ENCODE assay signal across 10 cellular contexts in genomic region chr6:166942393-166943168, GRCh38. TPM values are rescaled to one million over a fixed set of nuclear protein-coding genes. Genes with fewer than 3 reads are reported as not detected.
DNase-seq lines count a peak whose midpoint lies in the region; ATAC-seq and TF ChIP-seq lines count a peak whose summit lies in the region.
"Had no signal": no experiment of that assay in that cellular context is flagged by ENCODE, and none has a peak within 500 bp of the region (broad histone marks: within the 10 kb centered on the region; RNA-seq: fewer than 3 reads in every experiment).

No MANE protein-coding gene starts in this region.

- H3K4me3 Mint-ChIP-seq in activated B cell treated with CpG ODN at 0.5 μM for 24 hours, result no peak overlapping the region

- BruUV-seq in OCI-LY7 (replicated peaks; lab: Mats Ljungman, UMichigan), result no TSS peak

- H3K9me3 Mint-ChIP-seq in activated B cell treated with CpG ODN at 0.5 μM for 24 hours, result no peaks in the 10 kb centered on the region

- no peaks in the 10 kb centered on the region for H3K79me2 ChIP-seq in OCI-LY7 (ENCODE audit: insufficient read depth, low read depth, low read length)

- no peak overlapping the region for H3K27ac ChIP-seq in HEK293 (ENCODE audit: extremely low read depth, low read depth, low read length)
- no peak overlapping the region for H3K27ac ChIP-seq in aorta (ENCODE audit: low read depth in 1 of 2, low read length in 2 of 2)
- H3K27ac ChIP-seq in OCI-LY7 (ENCODE audit: low read depth, low read length, poor library complexity, severe bottlenecking), result no peak overlapping the region
- H3K27ac ChIP-seq: KMS-11 had no signal

- H4K20me1 ChIP-seq in OCI-LY7 (ENCODE audit: insufficient read depth, low read length), result no peaks in the 10 kb centered on the region

- intact Hi-C loops in activated B cell treated with CpG ODN at 0.5 μM for 24 hours (cut with micrococcal nuclease), result no loop called here
- intact Hi-C loops in aorta (cut with DNase I), result no loop called here
- intact Hi-C loops in OCI-LY7 (cut with micrococcal nuclease; ENCODE audit: unreplicated experiment), result no loop called here

- CTCF ChIA-PET in HEK293 (lab: Yijun Ruan, JAX), result interaction anchor here (0.6 to 2.1 kb wide), 5 partner anchors 8 to 1927 kb away, joined by 3 to 8 read pairs (median 3); no protein-coding TSS in a partner anchor
- CTCF ChIA-PET in activated B cell treated with CpG ODN at 0.5 μM for 24 hours (lab: Charles Lee), result interaction anchor here (0.7 kb wide), 1 partner anchor 46 kb away, joined by 3 read pairs; no protein-coding TSS in a partner anchor
- CTCF ChIA-PET in OCI-LY7 (lab: Charles Lee; ENCODE audit: unreplicated experiment), result no interaction called here

- H3K27me3 ChIP-seq in aorta (ENCODE audit: control insufficient read depth in 1 of 2, insufficient read depth in 2 of 2, low read length in 1 of 2), result no peaks in the 10 kb centered on the region

- H3K4me1 ChIP-seq in HEK293 (ENCODE audit: control insufficient read depth, insufficient read depth, low read length) (no peaks in the 10 kb centered on the region), aorta (ENCODE audit: control insufficient read depth in 1 of 2, insufficient read depth in 2 of 2, low read length in 2 of 2) (no peaks in the 10 kb centered on the region), OCI-LY7 (ENCODE audit: insufficient read depth, low read length, poor library complexity, severe bottlenecking) (no peaks in the 10 kb centered on the region)

- H3K4me3 ChIP-seq in HEK293 (ENCODE audit: low read depth, low read length) (no peak overlapping the region), aorta (ENCODE audit: low read length in 2 of 2) (no peak overlapping the region), OCI-LY7 (ENCODE audit: low read depth, low read length, poor library complexity, severe bottlenecking) (no peak overlapping the region)

- peak overlapping the region; percentile 46 for H3K27ac Mint-ChIP-seq in activated B cell treated with CpG ODN at 0.5 μM for 24 hours

- H3K9me2 ChIP-seq in OCI-LY7 (ENCODE audit: insufficient read depth, low read length), result no peaks in the 10 kb centered on the region

- H3K9me3 ChIP-seq in HEK293 (ENCODE audit: control insufficient read depth, insufficient read depth, low read depth, low read length) (no peaks in the 10 kb centered on the region), aorta (ENCODE audit: control insufficient read depth, low read length) (no peaks in the 10 kb centered on the region), OCI-LY7 (ENCODE audit: low read length) (no peaks in the 10 kb centered on the region)

- no peak for ATAC-seq in activated B cell treated with CpG ODN at 0.5 μM for 24 hours (ENCODE audit: low read depth)
- no peak for ATAC-seq in aorta (ENCODE audit: low FRiP score)

- H2AFZ ChIP-seq in OCI-LY7 (ENCODE audit: low read length), result no peak overlapping the region

- POLR2A ChIA-PET in HEK293 (lab: Yijun Ruan, JAX) (no interaction called here), activated B cell treated with CpG ODN at 0.5 μM for 24 hours (lab: Charles Lee) (interaction anchor here (1.1 to 1.3 kb wide), 2 partner anchors 9 to 17 kb away, joined by 3 to 15 read pairs; no protein-coding TSS in a partner anchor), OCI-LY7 (lab: Charles Lee) (interaction anchor here (0.9 to 1.1 kb wide), 2 partner anchors 11 to 17 kb away, joined by 3 read pairs; no protein-coding TSS in a partner anchor)

- H3K4me2 ChIP-seq in OCI-LY7 (ENCODE audit: low read length), result no peak overlapping the region
- H3K4me2 ChIP-seq: KMS-11 had no signal

- TF ChIP-seq CTCF in HEK293 (tag by site-specific recombination; IDR thresholded peaks at IDR 0.05) (no peak), activated B cell treated with CpG ODN at 0.5 μM for 24 hours (IDR thresholded peaks at IDR 0.05) (no peak), OCI-LY7 (conservative IDR thresholded peaks at IDR 0.05; ENCODE audit: low read length) (no peak)

- peaks cover 94% of the 10 kb centered on the region for H3K36me3 Mint-ChIP-seq in activated B cell treated with CpG ODN at 0.5 μM for 24 hours (ENCODE audit: low read depth)

- WGBS in aorta, 2 donors, result 90 to 94% methylated on average over 14 of the region's 14 CpGs

- DNase-seq in activated B cell treated with CpG ODN at 0.5 μM for 24 hours, result no peak
- DNase-seq in central memory CD4-positive, alpha-beta T cell, result peak; percentile 72
- peak; percentile 23 to 32 for DNase-seq in stimulated activated CD4-positive, alpha-beta T cell treated with anti-CD3 and anti-CD28 coated beads, Interleukin-15, amount 100 ng/mL, for 1 hour (ENCODE audit: low read depth in 1 of 2, low spot score in 1 of 2)
- DNase-seq in aorta, result no peak
- no peak for DNase-seq in NCI-H2029 treated with DMSO at 0.1 percent for 48 hours (lab: John Stamatoyannopoulos, UW)
- DNase-seq in GOT3 (lab: John Stamatoyannopoulos, UW), result no peak
- no peak for DNase-seq in OCI-LY7 (ENCODE audit: low spot score)
- DNase-seq: NCI-H524 treated with DMSO at 0.1 percent for 48 hours had no signal

- H3K36me3 ChIP-seq in HEK293 (ENCODE audit: control insufficient read depth in 2 of 2, insufficient read depth in 1 of 2, low read length in 2 of 2) (peaks cover 0 to 46% of the 10 kb centered on the region in 2 experiments; a peak in 2 of 3 replicates), aorta (ENCODE audit: control insufficient read depth in 1 of 2, insufficient read depth in 2 of 2, low read length in 1 of 2) (peaks cover 0 to 6% of the 10 kb centered on the region in 2 donors), OCI-LY7 (ENCODE audit: insufficient read depth, low read length) (peaks cover 89% of the 10 kb centered on the region)

- H3K4me1 Mint-ChIP-seq in activated B cell treated with CpG ODN at 0.5 μM for 24 hours, result peaks cover 14% of the 10 kb centered on the region

- H3K27me3 Mint-ChIP-seq in activated B cell treated with CpG ODN at 0.5 μM for 24 hours, result no peaks in the 10 kb centered on the region

TF ChIP-seq in HEK293, 187 proteins besides CTCF, POLR2A, EP300 and RAD21:
- TF ChIP-seq ZNF624 (tag by site-specific recombination; IDR thresholded peaks at IDR 0.05), result no peak
- no peak for TF ChIP-seq ZNF266 (tag by site-specific recombination; IDR thresholded peaks at IDR 0.05; ENCODE audit: low read depth)
- no peak for TF ChIP-seq FEZF1 (tag by site-specific recombination; IDR thresholded peaks at IDR 0.05)
- TF ChIP-seq PATZ1 (tag by site-specific recombination; IDR thresholded peaks at IDR 0.05), result no peak
- no peak for TF ChIP-seq ZNF600 (tag by site-specific recombination; IDR thresholded peaks at IDR 0.05)
- TF ChIP-seq EGR2 (tag by site-specific recombination; IDR thresholded peaks at IDR 0.05; ENCODE audit: low read depth), result peak; percentile 48; the same call in 1 of the 2 replicates
- peak; percentile 49 for TF ChIP-seq ZFHX2 (tag by site-specific recombination; conservative IDR thresholded peaks at IDR 0.05)
- no peak for TF ChIP-seq ZNF280C (tag by site-specific recombination; IDR thresholded peaks at IDR 0.05)

RNA-seq across cellular contexts. Expression of gene RNASET2, which starts 13.8 kb away (rescaled TPM):
- 118 and 135 TPM in 2 replicates for total RNA-seq in activated B cell treated with CpG ODN at 0.5 μM for 24 hours
- total RNA-seq in aorta, result 10 to 100 TPM; 23.3 to 64.8 TPM
- polyA plus RNA-seq in aorta, result 10 to 100 TPM; 26.8 to 42.1 TPM
- 71.7 and 87.1 TPM in 2 replicates for total RNA-seq in OCI-LY7 (2014; rRNA removed; shearing (Covaris generic))
- total RNA-seq in OCI-LY7 (2022), result 73.0 and 105 TPM in 2 replicates

RNA-seq across cellular contexts. Expression of gene CEP43, which starts 56.6 kb away (rescaled TPM):
- total RNA-seq in activated B cell treated with CpG ODN at 0.5 μM for 24 hours, result 26.8 and 31.0 TPM in 2 replicates
- total RNA-seq in aorta, result 10 to 100 TPM in 1 of 2 donors, 1 to 10 TPM in 1; 8.4 to 13.6 TPM
- polyA plus RNA-seq in aorta, result 1 to 10 TPM; 7.8 to 9.4 TPM
- 41.2 and 48.1 TPM in 2 replicates for total RNA-seq in OCI-LY7 (2014; rRNA removed; shearing (Covaris generic))
- total RNA-seq in OCI-LY7 (2022), result 34.3 and 40.4 TPM in 2 replicates

Comparison
In these comparisons a context has a peak if more than half of its experiments do, and no peak if none do; other contexts are left out.
1. DNase-seq: peak in central memory CD4-positive, alpha-beta T cell (single experiment) and stimulated activated CD4-positive, alpha-beta T cell treated with anti-CD3 and anti-CD28 coated beads, Interleukin-15, amount 100 ng/mL, for 1 hour (2 of 2); none in activated B cell treated with CpG ODN at 0.5 μM for 24 hours (single experiment), aorta (0 of 2), NCI-H2029 treated with DMSO at 0.1 percent for 48 hours (single experiment), GOT3 (single experiment) and OCI-LY7 (single experiment).